8 cellular contexts compared by ENCODE assay signal in the genomic region with DNA sequence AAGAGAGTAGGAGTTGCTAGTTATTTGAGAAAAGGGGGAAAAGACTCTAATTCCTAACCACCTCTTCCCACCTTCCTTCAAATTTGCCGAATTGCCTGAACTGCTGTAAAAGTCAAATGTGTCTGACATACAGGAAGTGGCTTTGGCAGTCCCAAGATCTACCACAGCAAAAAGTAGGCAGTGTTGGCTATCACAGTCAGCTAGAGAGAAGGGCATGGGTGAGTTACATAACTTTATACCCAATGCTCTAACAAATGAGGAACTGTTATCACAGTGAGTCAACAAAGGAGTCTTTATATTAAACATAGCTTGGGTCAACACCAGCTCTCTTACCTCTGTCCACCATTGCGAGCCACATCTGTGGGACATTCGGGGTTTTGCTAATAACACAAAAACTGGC. TPM values are rescaled to one million over a fixed set of nuclear protein-coding genes. Genes with fewer than 3 reads are reported as not detected.
DNase-seq lines count a peak whose midpoint lies in the region; ATAC-seq and TF ChIP-seq lines count a peak whose summit lies in the region.

No MANE protein-coding gene starts in this region.

- H3K36me3 Mint-ChIP-seq in MCF 10A (ENCODE audit: insufficient read depth, unreplicated experiment): no peaks in the 10 kb centered on the region

- no peak for TF ChIP-seq CTCF in MCF 10A (IDR thresholded peaks at IDR 0.05; ENCODE audit: unreplicated experiment)

- peak overlapping the region; percentile 83 for H3K4me3 Mint-ChIP-seq in MCF 10A (ENCODE audit: unreplicated experiment)

- H3K4me1 Mint-ChIP-seq in MCF 10A (ENCODE audit: insufficient read depth, unreplicated experiment): peaks cover 13% of the 10 kb centered on the region

- intact Hi-C loops in MCF 10A (cut with micrococcal nuclease): loop anchor here (10.0 kb wide), 1 partner anchor 124 kb away; no protein-coding TSS in a partner anchor

- no peaks in the 10 kb centered on the region for H3K9me3 Mint-ChIP-seq in MCF 10A (ENCODE audit: unreplicated experiment)

- CTCF ChIA-PET in MCF 10A (lab: Yijun Ruan, JAX): interaction anchor here (0.6 to 2.6 kb wide), 6 partner anchors 29 to 373 kb away, joined by 3 to 9 read pairs (median 4); no protein-coding TSS in a partner anchor

- POLR2A ChIA-PET in MCF 10A (lab: Yijun Ruan, JAX): interaction anchor here (0.5 to 1.9 kb wide), 4 partner anchors 10 to 272 kb away, joined by 3 to 14 read pairs (median 3); partner anchors contain the start of gene RAP2C

- peaks cover 35% of the 10 kb centered on the region for H3K27me3 Mint-ChIP-seq in MCF 10A (ENCODE audit: insufficient read depth, unreplicated experiment)

- peak; percentile 37 for ATAC-seq in HG02870 (IDR thresholded peaks at IDR 0.05; ENCODE audit: unreplicated experiment)

- DNase-seq in activated CD4-positive, alpha-beta T cell treated with anti-CD3 and anti-CD28 coated beads for 48 hours: peak; percentile 4
- DNase-seq in activated CD4-positive, alpha-beta T cell treated with anti-CD3 and anti-CD28 coated beads, Interleukin-2, amount 50 U/mL, for 1 hour: no peak
- peak; percentile 63 for DNase-seq in NCI-H748 (lab: John Stamatoyannopoulos, UW; ENCODE audit: unreplicated experiment)
- peak; percentile 63 for DNase-seq in MCF 10A (ENCODE audit: unreplicated experiment)
- DNase-seq in renal cortical epithelial cell (ENCODE audit: low read depth): peak; percentile 29
- DNase-seq in stimulated activated CD4-positive, alpha-beta T cell treated with anti-CD3 and anti-CD28 coated beads, Interleukin-1b, Interleukin-23, amount 100 ng/mL, for 48 hours: no peak
- DNase-seq in NCI-H524 (lab: John Stamatoyannopoulos, UW): no peak

- BruUV-seq in MCF 10A (replicated peaks; lab: Mats Ljungman, UMichigan): no TSS peak

- H3K27ac Mint-ChIP-seq in MCF 10A (ENCODE audit: low read depth, unreplicated experiment): no peak overlapping the region

RNA-seq across cellular contexts. Expression of gene MBNL3, which starts 2.4 kb away (rescaled TPM):
- total RNA-seq in MCF 10A (2022) (14.0 and 17.7 TPM in 2 replicates), renal cortical epithelial cell (3.8 and 9.4 TPM in 2 replicates)

Comparison
In these comparisons a context has a peak if more than half of its experiments do, and no peak if none do; other contexts are left out.
1. DNase-seq: peak in activated CD4-positive, alpha-beta T cell treated with anti-CD3 and anti-CD28 coated beads for 48 hours (single experiment), NCI-H748 (single experiment), MCF 10A (single experiment) and renal cortical epithelial cell (single experiment); none in activated CD4-positive, alpha-beta T cell treated with anti-CD3 and anti-CD28 coated beads, Interleukin-2, amount 50 U/mL, for 1 hour (single experiment), stimulated activated CD4-positive, alpha-beta T cell treated with anti-CD3 and anti-CD28 coated beads, Interleukin-1b, Interleukin-23, amount 100 ng/mL, for 48 hours (single experiment) and NCI-H524 (0 of 2).